ENCODE assay signal across 8 cellular contexts in the genomic region with DNA sequence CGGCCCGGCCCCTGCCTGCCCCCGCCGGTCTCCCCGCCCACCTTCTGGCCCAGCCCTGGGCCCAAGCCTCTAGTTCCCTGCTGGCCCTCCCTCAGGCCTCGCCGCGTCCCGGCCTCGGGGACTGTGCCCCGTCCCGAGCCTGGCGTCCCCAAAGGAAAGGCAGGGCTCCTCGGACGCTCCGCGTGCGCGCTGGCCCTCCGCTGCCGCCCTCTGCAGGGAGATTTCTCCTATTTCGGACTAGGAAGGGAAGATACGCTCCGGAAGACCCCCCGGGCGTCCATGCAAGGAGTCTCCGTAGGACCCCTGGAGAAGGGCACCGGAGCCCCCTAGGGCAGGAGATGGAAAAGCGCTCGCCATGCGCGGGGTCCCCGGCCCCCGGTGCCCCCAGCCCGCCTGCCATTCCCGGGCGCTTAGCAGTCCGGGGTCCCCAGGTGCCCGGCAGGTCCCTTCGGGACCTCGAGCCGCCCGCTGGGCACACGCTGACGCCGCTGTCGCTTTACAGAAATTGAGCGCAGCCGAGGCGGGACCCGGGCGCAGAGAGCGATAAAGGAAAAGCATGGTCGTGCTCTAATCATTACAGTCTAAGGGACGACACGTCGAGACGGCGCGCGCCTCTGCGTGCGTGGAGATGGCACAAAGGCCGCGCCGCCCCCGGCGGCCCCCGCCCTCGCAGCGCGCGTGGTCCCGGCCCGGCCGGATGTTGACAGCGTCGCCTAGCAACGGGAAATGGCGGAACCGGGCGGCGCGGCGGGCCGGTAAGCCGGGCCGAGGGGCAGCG. TPM values are rescaled to one million over a fixed set of nuclear protein-coding genes. Genes with fewer than 3 reads are reported as not detected.
DNase-seq lines count a peak whose midpoint lies in the region; ATAC-seq and TF ChIP-seq lines count a peak whose summit lies in the region.

A gene with protein sequence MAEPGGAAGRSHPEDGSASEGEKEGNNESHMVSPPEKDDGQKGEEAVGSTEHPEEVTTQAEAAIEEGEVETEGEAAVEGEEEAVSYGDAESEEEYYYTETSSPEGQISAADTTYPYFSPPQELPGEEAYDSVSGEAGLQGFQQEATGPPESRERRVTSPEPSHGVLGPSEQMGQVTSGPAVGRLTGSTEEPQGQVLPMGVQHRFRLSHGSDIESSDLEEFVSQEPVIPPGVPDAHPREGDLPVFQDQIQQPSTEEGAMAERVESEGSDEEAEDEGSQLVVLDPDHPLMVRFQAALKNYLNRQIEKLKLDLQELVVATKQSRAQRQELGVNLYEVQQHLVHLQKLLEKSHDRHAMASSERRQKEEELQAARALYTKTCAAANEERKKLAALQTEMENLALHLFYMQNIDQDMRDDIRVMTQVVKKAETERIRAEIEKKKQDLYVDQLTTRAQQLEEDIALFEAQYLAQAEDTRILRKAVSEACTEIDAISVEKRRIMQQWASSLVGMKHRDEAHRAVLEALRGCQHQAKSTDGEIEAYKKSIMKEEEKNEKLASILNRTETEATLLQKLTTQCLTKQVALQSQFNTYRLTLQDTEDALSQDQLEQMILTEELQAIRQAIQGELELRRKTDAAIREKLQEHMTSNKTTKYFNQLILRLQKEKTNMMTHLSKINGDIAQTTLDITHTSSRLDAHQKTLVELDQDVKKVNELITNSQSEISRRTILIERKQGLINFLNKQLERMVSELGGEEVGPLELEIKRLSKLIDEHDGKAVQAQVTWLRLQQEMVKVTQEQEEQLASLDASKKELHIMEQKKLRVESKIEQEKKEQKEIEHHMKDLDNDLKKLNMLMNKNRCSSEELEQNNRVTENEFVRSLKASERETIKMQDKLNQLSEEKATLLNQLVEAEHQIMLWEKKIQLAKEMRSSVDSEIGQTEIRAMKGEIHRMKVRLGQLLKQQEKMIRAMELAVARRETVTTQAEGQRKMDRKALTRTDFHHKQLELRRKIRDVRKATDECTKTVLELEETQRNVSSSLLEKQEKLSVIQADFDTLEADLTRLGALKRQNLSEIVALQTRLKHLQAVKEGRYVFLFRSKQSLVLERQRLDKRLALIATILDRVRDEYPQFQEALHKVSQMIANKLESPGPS (plus strand): TSS at position 706 of the 778 bp plus-strand sequence. CDS start 21 bp downstream, at position 727.

- H3K4me3 ChIP-seq in GM12865 (ENCODE audit: low read depth, low read length) (peak within 1 kb of the TSS; percentile 64), NT2/D1 (ENCODE audit: insufficient read length, low read depth) (peak within 1 kb of the TSS; percentile 92), epithelial cell of proximal tubule (ENCODE audit: low read depth, low read length) (peak within 1 kb of the TSS; percentile 94), mucosa of descending colon (peak within 1 kb of the TSS; percentile 61)

- peaks cover 9% of the 10 kb centered on the region for H3K27me3 ChIP-seq in NT2/D1 (ENCODE audit: insufficient read depth, insufficient read length)

- H3K36me3 ChIP-seq in NT2/D1 (ENCODE audit: insufficient read depth, insufficient read length, low read length) (peaks cover 19% of the 10 kb centered on the region), mucosa of descending colon (ENCODE audit: low read depth) (no peaks in the 10 kb centered on the region)

- H3K9me3 ChIP-seq in NT2/D1 (ENCODE audit: insufficient read depth, low read length): no peaks in the 10 kb centered on the region
- no peaks in the 10 kb centered on the region for H3K9me3 ChIP-seq in mucosa of descending colon

- H3K9ac ChIP-seq in NT2/D1 (ENCODE audit: insufficient read length, low read depth): peak within 1 kb of the TSS; percentile 93

- ATAC-seq in mucosa of descending colon (peak; percentile 93), GM18861 (IDR thresholded peaks at IDR 0.05; ENCODE audit: unreplicated experiment) (no peak)

- H3K4me1 ChIP-seq in NT2/D1 (ENCODE audit: insufficient read depth, insufficient read length) (peaks cover 2% of the 10 kb centered on the region), mucosa of descending colon (ENCODE audit: low read depth) (peaks cover 6% of the 10 kb centered on the region)

- TF ChIP-seq CTCF in GM12865 (IDR thresholded peaks at IDR 0.05; ENCODE audit: insufficient read depth, low read depth, low read length, missing control alignments): no peak
- TF ChIP-seq CTCF in epithelial cell of proximal tubule (conservative IDR thresholded peaks at IDR 0.05; ENCODE audit: low read depth, low read length): peak; percentile 6
- TF ChIP-seq CTCF in mucosa of descending colon (IDR thresholded peaks at IDR 0.05): no peak

- DNase-seq in GM12865 (ENCODE audit: low read depth) (peak; percentile 62), HT-29 (ENCODE audit: low spot score) (peak; percentile 88), NT2/D1 (ENCODE audit: low read depth, low spot score) (no peak), activated T-cell treated with anti-CD3 and anti-CD28 coated beads for 4 hours (peak; percentile 59), epithelial cell of proximal tubule (ENCODE audit: low read depth) (no peak), mucosa of descending colon (peak; percentile 84 to 91 (median 90))
- peak; percentile 45 to 59 for DNase-seq in stimulated activated CD8-positive, alpha-beta memory T cell treated with anti-CD3 and anti-CD28 coated beads, Interleukin-4, amount 100 ng/mL, for 1 hour (ENCODE audit: low read depth in 2 of 2, low spot score in 1 of 2)

- intact Hi-C loops in mucosa of descending colon (cut with DNase I, micrococcal nuclease): no loop called here

RNA-seq across cellular contexts. Expression of the gene that starts here (rescaled TPM):
- total RNA-seq in HT-29 (2014; rRNA removed; shearing (Covaris generic)): 5.5 and 7.0 TPM in 2 replicates
- total RNA-seq in epithelial cell of proximal tubule (1.3 and 2.2 TPM in 2 replicates), mucosa of descending colon (1 to 10 TPM; 2.1 to 5.9 (median 2.7) TPM)

Comparison
In these comparisons a context has a peak if more than half of its experiments do, and no peak if none do; other contexts are left out.
1. DNase-seq: peak in GM12865 (single experiment), HT-29 (single experiment), activated T-cell treated with anti-CD3 and anti-CD28 coated beads for 4 hours (single experiment), mucosa of descending colon (3 of 3) and stimulated activated CD8-positive, alpha-beta memory T cell treated with anti-CD3 and anti-CD28 coated beads, Interleukin-4, amount 100 ng/mL, for 1 hour (2 of 2); none in NT2/D1 (single experiment) and epithelial cell of proximal tubule (single experiment).
2. Peak in every context shown above with its lines, with median percentiles within 50 percentile points of each other: H3K4me3 ChIP-seq.